Comparison of ENCODE assay signal across 18 cellular contexts in genomic region chr4:31085736-31086135, GRCh38.
DNase-seq lines count a peak whose midpoint lies in the region; ATAC-seq and TF ChIP-seq lines count a peak whose summit lies in the region.
"Had no signal": no experiment of that assay in that cellular context is flagged by ENCODE, and none has a peak within 500 bp of the region (broad histone marks: within the 10 kb centered on the region; RNA-seq: fewer than 3 reads in every experiment).

No MANE protein-coding gene starts in this region.

- peaks cover 2% of the 10 kb centered on the region for H3K9me3 Mint-ChIP-seq in chondrocyte (ENCODE audit: low read depth)
- H3K9me3 Mint-ChIP-seq in mesothelial cell of epicardium, result peaks cover 3% of the 10 kb centered on the region

- no peak for ATAC-seq in Right ventricle myocardium superior (ENCODE audit: poor library complexity)

- intact Hi-C loops in Right ventricle myocardium superior (cut with DNase I) (no loop called here), tibial artery (cut with DNase I; ENCODE audit: low total_unique reads) (no loop called here), esophagus squamous epithelium (cut with DNase I) (no loop called here)

- H3K27me3 ChIP-seq in cardiac muscle cell (no peaks in the 10 kb centered on the region), tibial artery (no peaks in the 10 kb centered on the region), esophagus squamous epithelium (no peaks in the 10 kb centered on the region)
- H3K27me3 ChIP-seq: SJSA1 had no signal

- H3K4me1 Mint-ChIP-seq in chondrocyte (ENCODE audit: low read depth), result peaks cover 66% of the 10 kb centered on the region
- peaks cover 49% of the 10 kb centered on the region for H3K4me1 Mint-ChIP-seq in mesothelial cell of epicardium
- H3K4me1 Mint-ChIP-seq: CD4-positive, alpha-beta memory T cell had no signal

- H3K27ac Mint-ChIP-seq in chondrocyte (ENCODE audit: unreplicated experiment) (peak overlapping the region; percentile 90), mesothelial cell of epicardium (peak overlapping the region; percentile 78)
- H3K27ac Mint-ChIP-seq: CD4-positive, alpha-beta memory T cell had no signal

- peaks cover 63% of the 10 kb centered on the region for H3K4me1 ChIP-seq in cardiac muscle cell (ENCODE audit: low read depth)
- peaks cover 0 to 88% (median 28%) of the 10 kb centered on the region in 4 donors for H3K4me1 ChIP-seq in tibial artery
- H3K4me1 ChIP-seq in esophagus squamous epithelium, result no peaks in the 10 kb centered on the region

- H3K4me3 ChIP-seq in cardiac muscle cell (no peak overlapping the region), tibial artery (no peak overlapping the region), esophagus squamous epithelium (no peak overlapping the region)
- H3K4me3 ChIP-seq: SJSA1 had no signal

- no peak for DNase-seq in cardiac muscle cell (ENCODE audit: low read depth in 1 of 2, low spot score in 1 of 2)
- DNase-seq in Right ventricle myocardium superior, result no peak
- no peak for DNase-seq in chondrocyte (ENCODE audit: low spot score)
- DNase-seq in mesothelial cell of epicardium (ENCODE audit: low spot score in 2 of 2, unreplicated experiment in 2 of 2), result no peak
- DNase-seq in tibial artery, result no peak
- DNase-seq in esophagus squamous epithelium (lab: John Stamatoyannopoulos, UW), result no peak
- DNase-seq in ACHN, result no peak
- DNase-seq in NCI-H69 (lab: John Stamatoyannopoulos, UW), result no peak
- DNase-seq: CD4-positive, alpha-beta memory T cell; NCI-H1105 treated with DMSO at 0.1 percent for 48 hours; NCI-H1694 treated with DMSO at 0.1 percent for 48 hours; NCI-H2107; NCI-H226; NCI-H526 treated with DMSO at 0.1 percent for 48 hours; OCI-M1; RPMI8226 had no signal

- no peaks in the 10 kb centered on the region for H3K27me3 Mint-ChIP-seq in chondrocyte (ENCODE audit: low read depth)
- H3K27me3 Mint-ChIP-seq in mesothelial cell of epicardium (ENCODE audit: low read depth), result no peaks in the 10 kb centered on the region
- H3K27me3 Mint-ChIP-seq: CD4-positive, alpha-beta memory T cell had no signal

- TF ChIP-seq CTCF in cardiac muscle cell (IDR thresholded peaks at IDR 0.05; ENCODE audit: low read depth, low read length) (no peak), chondrocyte (IDR thresholded peaks at IDR 0.05) (no peak), mesothelial cell of epicardium (IDR thresholded peaks at IDR 0.05; ENCODE audit: unreplicated experiment) (no peak), tibial artery (IDR thresholded peaks at IDR 0.05) (no peak), esophagus squamous epithelium (IDR thresholded peaks at IDR 0.05) (no peak)

- no peaks in the 10 kb centered on the region for H3K36me3 Mint-ChIP-seq in chondrocyte (ENCODE audit: low read depth)
- H3K36me3 Mint-ChIP-seq in mesothelial cell of epicardium, result peaks cover 4% of the 10 kb centered on the region
- H3K36me3 Mint-ChIP-seq: CD4-positive, alpha-beta memory T cell had no signal

- H3K27ac ChIP-seq in cardiac muscle cell (peak overlapping the region; percentile 87), tibial artery (peak overlapping the region; percentile 45 to 65), esophagus squamous epithelium (no peak overlapping the region)
- H3K27ac ChIP-seq: 22Rv1, SJSA1 had no signal

- TF ChIP-seq POLR2A in esophagus squamous epithelium (IDR thresholded peaks at IDR 0.05), result no peak

- in situ Hi-C loops in ACHN (cut with HindIII; ENCODE audit: low pct_ligation_motif_present, low pct_unique_long_range_greater_than_20kb, low sequenced_read_pairs), result no loop called here

- H3K4me3 Mint-ChIP-seq in chondrocyte (ENCODE audit: unreplicated experiment) (no peak overlapping the region), mesothelial cell of epicardium (no peak overlapping the region)
- H3K4me3 Mint-ChIP-seq: CD4-positive, alpha-beta memory T cell had no signal

- H3K36me3 ChIP-seq in cardiac muscle cell (no peaks in the 10 kb centered on the region), tibial artery (no peaks in the 10 kb centered on the region), esophagus squamous epithelium (no peaks in the 10 kb centered on the region)
- H3K36me3 ChIP-seq: SJSA1 had no signal

- H3K9me3 ChIP-seq in cardiac muscle cell (ENCODE audit: low read depth) (no peaks in the 10 kb centered on the region), tibial artery (no peaks in the 10 kb centered on the region), esophagus squamous epithelium (no peaks in the 10 kb centered on the region)
- H3K9me3 ChIP-seq: SJSA1 had no signal

Comparison
In these comparisons a context has a peak if more than half of its experiments do, and no peak if none do; other contexts are left out.
1. H3K27ac ChIP-seq: peak in cardiac muscle cell (single experiment) and tibial artery (2 of 2); none in esophagus squamous epithelium (0 of 4).